ENCODE assay signal across 8 cellular contexts in genomic region chr2:27050996-27051901, GRCh38. TPM values are rescaled to one million over a fixed set of nuclear protein-coding genes. Genes with fewer than 3 reads are reported as not detected.
DNase-seq lines count a peak whose midpoint lies in the region; ATAC-seq and TF ChIP-seq lines count a peak whose summit lies in the region.

AGBL5 (plus strand) TSS chr2:27051668; CDS start chr2:27052959, 1,291 bp downstream.

- peak within 1 kb of the TSS; percentile 97 for H3K27ac Mint-ChIP-seq in activated naive CD4-positive, alpha-beta T cell treated with anti-CD3 and anti-CD28 coated beads for 36 hours

- ATAC-seq in HG02588 (IDR thresholded peaks at IDR 0.05; ENCODE audit: unreplicated experiment) (peak; percentile 67), gastroesophageal sphincter (peak; percentile 91)

- WGBS in gastroesophageal sphincter (ENCODE audit: low coverage in 1 of 2), 2 donors: 0% methylated on average over 32 of the region's 67 CpGs; no CpG with 5 or more reads in 1 of the 2 donors

- H3K27me3 ChIP-seq in gastroesophageal sphincter: no peaks in the 10 kb centered on the region
- peaks cover 7% of the 10 kb centered on the region for H3K27me3 ChIP-seq in neutrophil

- H3K9me3 Mint-ChIP-seq in activated naive CD4-positive, alpha-beta T cell treated with anti-CD3 and anti-CD28 coated beads for 36 hours: peaks cover 2% of the 10 kb centered on the region

- peak within 1 kb of the TSS; percentile 81 for H3K9ac ChIP-seq in SK-N-MC (ENCODE audit: insufficient read length)

- CTCF ChIA-PET in activated naive CD4-positive, alpha-beta T cell treated with anti-CD3 and anti-CD28 coated beads for 36 hours (lab: Charles Lee): interaction anchor here (0.7 to 2.7 kb wide), 14 partner anchors 14 to 204 kb away, joined by 3 to 14 read pairs (median 4); partner anchors contain the start of genes KHK and MAPRE3

- H3K4me1 ChIP-seq in gastroesophageal sphincter (peaks cover 0 to 30% (median 15%) of the 10 kb centered on the region in 3 donors), neutrophil (ENCODE audit: control insufficient read depth in 1 of 2, insufficient read depth in 1 of 2, low read depth in 1 of 2, low read length in 1 of 2) (peaks cover 21 to 26% of the 10 kb centered on the region in 2 experiments)

- TF ChIP-seq POLR2A in gastroesophageal sphincter (IDR thresholded peaks at IDR 0.05): peak; percentile 39 to 58

- H3K4me3 ChIP-seq in GM08714 (ENCODE audit: low read length) (peak within 1 kb of the TSS; percentile 78), SK-N-MC (peak within 1 kb of the TSS; percentile 95), gastroesophageal sphincter (peak within 1 kb of the TSS; percentile 89 to 99), neutrophil (ENCODE audit: low read depth in 1 of 2, low read length in 1 of 2) (peak within 1 kb of the TSS; percentile 79 to 92)

- no peak for TF ChIP-seq EP300 in gastroesophageal sphincter (IDR thresholded peaks at IDR 0.05)

- H3K36me3 ChIP-seq in SK-N-MC (ENCODE audit: insufficient read depth, low read length) (peaks cover 22% of the 10 kb centered on the region), gastroesophageal sphincter (peaks cover 0 to 35% of the 10 kb centered on the region in 2 donors), neutrophil (peaks cover 23% of the 10 kb centered on the region)

- H3K4me3 Mint-ChIP-seq in activated naive CD4-positive, alpha-beta T cell treated with anti-CD3 and anti-CD28 coated beads for 36 hours: peak within 1 kb of the TSS; percentile 86

- TF ChIP-seq CTCF in gastroesophageal sphincter (IDR thresholded peaks at IDR 0.05): no peak
- no peak for TF ChIP-seq CTCF in neutrophil (IDR thresholded peaks at IDR 0.05)

- peaks cover 6% of the 10 kb centered on the region for H3K27me3 Mint-ChIP-seq in activated naive CD4-positive, alpha-beta T cell treated with anti-CD3 and anti-CD28 coated beads for 36 hours (ENCODE audit: low read depth)

- intact Hi-C loops in activated naive CD4-positive, alpha-beta T cell treated with anti-CD3 and anti-CD28 coated beads for 36 hours (cut with micrococcal nuclease): loop anchor here (1.0 to 10.0 kb wide), 10 partner anchors 19 to 706 kb away; partner anchors contain the start of genes ADGRF3, ATRAID, EIF2B4 and KHK

- H3K27ac ChIP-seq in SK-N-MC (peak within 1 kb of the TSS; percentile 97), gastroesophageal sphincter (peak within 1 kb of the TSS; percentile 85 to 98 (median 96)), neutrophil (peak within 1 kb of the TSS; percentile 52), substantia nigra (ENCODE audit: low read depth, low read length, poor library complexity, severe bottlenecking) (peak within 1 kb of the TSS; percentile 95)

- H3K4me1 Mint-ChIP-seq in activated naive CD4-positive, alpha-beta T cell treated with anti-CD3 and anti-CD28 coated beads for 36 hours (ENCODE audit: low read depth): peaks cover 16% of the 10 kb centered on the region

- H3K36me3 Mint-ChIP-seq in activated naive CD4-positive, alpha-beta T cell treated with anti-CD3 and anti-CD28 coated beads for 36 hours (ENCODE audit: low read depth): peaks cover 9% of the 10 kb centered on the region

- peak; percentile 82 for DNase-seq in NCI-H1048 (lab: John Stamatoyannopoulos, UW)
- DNase-seq in SK-N-MC (ENCODE audit: low read depth, low spot score): peak; percentile 93
- peak; percentile 98 for DNase-seq in activated naive CD4-positive, alpha-beta T cell treated with anti-CD3 and anti-CD28 coated beads for 36 hours
- DNase-seq in substantia nigra (lab: John Stamatoyannopoulos, UW): peak; percentile 60 to 97 (median 89)

- H3K9me3 ChIP-seq in SK-N-MC (ENCODE audit: low read depth, low read length) (no peaks in the 10 kb centered on the region), gastroesophageal sphincter (no peaks in the 10 kb centered on the region), neutrophil (no peaks in the 10 kb centered on the region)

RNA-seq across cellular contexts. Expression of gene AGBL5, which starts in this region (rescaled TPM):
- total RNA-seq in activated naive CD4-positive, alpha-beta T cell treated with anti-CD3 and anti-CD28 coated beads for 36 hours: 10 to 100 TPM; 19.1 to 19.7 TPM
- 10 to 100 TPM; 16.2 to 31.7 (median 23.0) TPM for total RNA-seq in gastroesophageal sphincter

Comparison
In these comparisons a context has a peak if more than half of its experiments do, and no peak if none do; other contexts are left out.
1. Peak in every context shown above with its lines: DNase-seq, ATAC-seq, H3K4me3 ChIP-seq and H3K27ac ChIP-seq.